10 cellular contexts compared by ENCODE assay signal in genomic region chr20:22921595-22922421, GRCh38.
DNase-seq lines count a peak whose midpoint lies in the region; ATAC-seq, FAIRE-seq and TF ChIP-seq lines count a peak whose summit lies in the region.
"Had no signal": no experiment of that assay in that cellular context is flagged by ENCODE, and none has a peak within 500 bp of the region (broad histone marks: within the 10 kb centered on the region; RNA-seq: fewer than 3 reads in every experiment).

No MANE protein-coding gene starts in this region.

- TF ChIP-seq POLR2A in A549 (IDR thresholded peaks at IDR 0.05; ENCODE audit: low read length): no peak

- H3K27ac ChIP-seq in A549: peak overlapping the region; percentile 51 to 68
- peak overlapping the region; percentile 8; the same call in 1 of the 2 replicates for H3K27ac ChIP-seq in HL-60 (replicated peaks)
- H3K27ac ChIP-seq: epithelial cell of prostate had no signal

- TF ChIP-seq RAD21 in A549 (conservative IDR thresholded peaks at IDR 0.05 in 1 of 2, IDR thresholded peaks at IDR 0.05 in 1 of 2): no peak; a peak in 1 of 5 replicates

- CTCF ChIA-PET in A549 (lab: Yijun Ruan, JAX): interaction anchor here (1.0 to 2.1 kb wide), 11 partner anchors 10 to 230 kb away, joined by 3 to 6 read pairs (median 3); no protein-coding TSS in a partner anchor

- ATAC-seq in A549 (peak; percentile 60 to 67; a peak in 3 of 6 replicates), GM19324 (IDR thresholded peaks at IDR 0.05; ENCODE audit: low FRiP score, unreplicated experiment) (no peak), GM19023 (IDR thresholded peaks at IDR 0.05; ENCODE audit: unreplicated experiment) (no peak)

- POLR2A ChIA-PET in A549 (lab: Yijun Ruan, JAX): interaction anchor here (1.0 to 1.4 kb wide), 3 partner anchors 41 to 146 kb away, joined by 3 to 5 read pairs (median 3); no protein-coding TSS in a partner anchor

- no peak overlapping the region for H3K4me3 ChIP-seq in A549
- H3K4me3 ChIP-seq in HL-60 (replicated peaks; ENCODE audit: insufficient read depth, low read length): no peak overlapping the region

- H3K27me3 ChIP-seq in HL-60 (ENCODE audit: insufficient read depth, poor library complexity, severe bottlenecking): no peaks in the 10 kb centered on the region

- no peak for TF ChIP-seq CTCF in A549 (IDR thresholded peaks at IDR 0.05)
- TF ChIP-seq CTCF in HL-60 (IDR thresholded peaks at IDR 0.05; ENCODE audit: insufficient read depth, low read length): no peak

- peaks cover 41% of the 10 kb centered on the region for H3K4me1 ChIP-seq in A549

- DNase-seq in A549 (ENCODE audit: low read depth in 1 of 2, low spot score in 1 of 2): peak; percentile 40 to 48
- DNase-seq in HL-60 (ENCODE audit: low read depth in 1 of 2, low spot score in 1 of 2): peak; percentile 60 to 64
- DNase-seq in SKM-1 treated with dmso at 0.1 percent for 144 hours (lab: John Stamatoyannopoulos, UW; ENCODE audit: unreplicated experiment): peak; percentile 52
- peak; percentile 12 for DNase-seq in fibroblast of the conjunctiva (ENCODE audit: low read depth)
- DNase-seq in ecto neural progenitor cell (ENCODE audit: low spot score): no peak
- DNase-seq in globus pallidus (ENCODE audit: low spot score): no peak
- DNase-seq: activated effector memory CD4-positive, alpha-beta T cell treated with Interleukin-2 at 50 U/mL for 16 hours had no signal

- H3K4me2 ChIP-seq in A549: peak overlapping the region; percentile 41

- H3K9me3 ChIP-seq in A549: no peaks in the 10 kb centered on the region

- WGBS in A549 (ENCODE audit: missing lambda C conversion rate): 42% methylated on average over 7 of the region's 7 CpGs

- peak in 1 of 2 experiments; percentile 48; a peak in 1 of 5 replicates for TF ChIP-seq EP300 in A549 (IDR thresholded peaks at IDR 0.05)

- peak; percentile 61 for FAIRE-seq in A549 (lab: Jason Lieb, UNC)

TF ChIP-seq in A549, 52 proteins besides CTCF, POLR2A, EP300 and RAD21:
- TF ChIP-seq, protein P1, sequence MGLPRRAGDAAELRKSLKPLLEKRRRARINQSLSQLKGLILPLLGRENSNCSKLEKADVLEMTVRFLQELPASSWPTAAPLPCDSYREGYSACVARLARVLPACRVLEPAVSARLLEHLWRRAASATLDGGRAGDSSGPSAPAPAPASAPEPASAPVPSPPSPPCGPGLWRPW (IDR thresholded peaks at IDR 0.05): no peak
- no peak for TF ChIP-seq ZSCAN20 (CRISPR knock-in tag; IDR thresholded peaks at IDR 0.05)
- peak; percentile 57 for TF ChIP-seq MAFK (IDR thresholded peaks at IDR 0.05; ENCODE audit: partially characterized antibody)
- TF ChIP-seq, protein P2, sequence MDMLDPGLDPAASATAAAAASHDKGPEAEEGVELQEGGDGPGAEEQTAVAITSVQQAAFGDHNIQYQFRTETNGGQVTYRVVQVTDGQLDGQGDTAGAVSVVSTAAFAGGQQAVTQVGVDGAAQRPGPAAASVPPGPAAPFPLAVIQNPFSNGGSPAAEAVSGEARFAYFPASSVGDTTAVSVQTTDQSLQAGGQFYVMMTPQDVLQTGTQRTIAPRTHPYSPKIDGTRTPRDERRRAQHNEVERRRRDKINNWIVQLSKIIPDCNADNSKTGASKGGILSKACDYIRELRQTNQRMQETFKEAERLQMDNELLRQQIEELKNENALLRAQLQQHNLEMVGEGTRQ (IDR thresholded peaks at IDR 0.05): no peak
- no peak for TF ChIP-seq JUN (IDR thresholded peaks at IDR 0.05)
- TF ChIP-seq ZNF302 (CRISPR knock-in tag; IDR thresholded peaks at IDR 0.05): no peak
- no peak for TF ChIP-seq FOSB (CRISPR knock-in tag; IDR thresholded peaks at IDR 0.05)
- no peak for TF ChIP-seq PHF8 (IDR thresholded peaks at IDR 0.05; ENCODE audit: borderline replicate concordance, low read depth)
- no peak for TF ChIP-seq TP53 (CRISPR knock-in tag; IDR thresholded peaks at IDR 0.05)
- TF ChIP-seq FOXS1 (CRISPR knock-in tag; IDR thresholded peaks at IDR 0.05): no peak
- TF ChIP-seq JUNB (IDR thresholded peaks at IDR 0.05): peak; percentile 77
- peak in 1 of 2 experiments; percentile 66; a peak in 3 of 4 replicates for TF ChIP-seq CEBPB (IDR thresholded peaks at IDR 0.05)
- TF ChIP-seq FOSL2 (IDR thresholded peaks at IDR 0.05): peak; percentile 57; the same call in 1 of the 2 replicates
- peak; percentile 77 for TF ChIP-seq FOSL2 (CRISPR knock-in tag; IDR thresholded peaks at IDR 0.05)
- no peak for TF ChIP-seq HOXB5 (CRISPR knock-in tag; IDR thresholded peaks at IDR 0.05)
- TF ChIP-seq REST (IDR thresholded peaks at IDR 0.05): no peak
- TF ChIP-seq GATA3 (IDR thresholded peaks at IDR 0.05; ENCODE audit: borderline replicate concordance): peak; percentile 87
- no peak for TF ChIP-seq HOXB13 (CRISPR knock-in tag; IDR thresholded peaks at IDR 0.05; ENCODE audit: low read depth)
- TF ChIP-seq NPAS2 (CRISPR knock-in tag; IDR thresholded peaks at IDR 0.05; ENCODE audit: borderline replicate concordance): no peak
- no peak for TF ChIP-seq HOXA7 (CRISPR knock-in tag; IDR thresholded peaks at IDR 0.05)
- no peak for TF ChIP-seq POLR2AphosphoS2 (conservative IDR thresholded peaks at IDR 0.05; ENCODE audit: low read length)
- TF ChIP-seq SMC3 (IDR thresholded peaks at IDR 0.05): peak; percentile 23; the same call in 1 of the 3 replicates
- no peak for TF ChIP-seq ZFP36 (IDR thresholded peaks at IDR 0.05; ENCODE audit: borderline replicate concordance, partially characterized antibody)
- TF ChIP-seq, protein P3, sequence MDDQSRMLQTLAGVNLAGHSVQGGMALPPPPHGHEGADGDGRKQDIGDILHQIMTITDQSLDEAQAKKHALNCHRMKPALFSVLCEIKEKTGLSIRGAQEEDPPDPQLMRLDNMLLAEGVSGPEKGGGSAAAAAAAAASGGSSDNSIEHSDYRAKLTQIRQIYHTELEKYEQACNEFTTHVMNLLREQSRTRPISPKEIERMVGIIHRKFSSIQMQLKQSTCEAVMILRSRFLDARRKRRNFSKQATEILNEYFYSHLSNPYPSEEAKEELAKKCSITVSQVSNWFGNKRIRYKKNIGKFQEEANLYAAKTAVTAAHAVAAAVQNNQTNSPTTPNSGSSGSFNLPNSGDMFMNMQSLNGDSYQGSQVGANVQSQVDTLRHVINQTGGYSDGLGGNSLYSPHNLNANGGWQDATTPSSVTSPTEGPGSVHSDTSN (IDR thresholded peaks at IDR 0.05): no peak
- TF ChIP-seq MYC (IDR thresholded peaks at IDR 0.05; ENCODE audit: borderline replicate concordance, low read length): no peak

Comparison
In these comparisons a context has a peak if more than half of its experiments do, and no peak if none do; other contexts are left out.
1. ATAC-seq: peak in A549 (2 of 2); none in GM19324 (single experiment) and GM19023 (single experiment).
2. DNase-seq: peak in A549 (2 of 2), HL-60 (2 of 2), SKM-1 treated with dmso at 0.1 percent for 144 hours (single experiment) and fibroblast of the conjunctiva (single experiment); none in ecto neural progenitor cell (single experiment) and globus pallidus (single experiment).